Comparison of ENCODE assay signal across 8 cellular contexts in genomic region chr20:54649511-54649962, GRCh38.
A peak's percentile ranks its signal among the peaks of the same experiment; 100 is the strongest.
DNase-seq lines count a peak whose midpoint lies in the region; ATAC-seq and TF ChIP-seq lines count a peak whose summit lies in the region.

No MANE protein-coding gene starts in this region.

- no peak overlapping the region for H3K27ac ChIP-seq in CD8-positive, alpha-beta T cell (ENCODE audit: low read depth, low read length)
- H3K27ac ChIP-seq in heart left ventricle (no peak overlapping the region), psoas muscle (no peak overlapping the region)

- CTCF ChIA-PET in CD8-positive, alpha-beta T cell (lab: Charles Lee), result interaction anchor here (0.8 kb wide), 1 partner anchor 529 kb away, joined by 3 read pairs; no protein-coding TSS in a partner anchor

- POLR2A ChIA-PET in CD8-positive, alpha-beta T cell (lab: Charles Lee), result no interaction called here

- no peaks in the 10 kb centered on the region for H3K36me3 ChIP-seq in CD8-positive, alpha-beta T cell (ENCODE audit: insufficient read depth, low read length)
- no peaks in the 10 kb centered on the region for H3K36me3 ChIP-seq in heart left ventricle
- H3K36me3 ChIP-seq in psoas muscle (ENCODE audit: insufficient read depth in 1 of 2, low read depth in 1 of 2), result no peaks in the 10 kb centered on the region

- H3K27me3 ChIP-seq in CD8-positive, alpha-beta T cell (ENCODE audit: insufficient read depth, low read length), result no peaks in the 10 kb centered on the region
- H3K27me3 ChIP-seq in heart left ventricle (no peaks in the 10 kb centered on the region), psoas muscle (ENCODE audit: insufficient read depth in 3 of 3, low read length in 2 of 3) (no peaks in the 10 kb centered on the region)

- WGBS in heart left ventricle, 4 donors, result 11 to 16% (median 12%) methylated on average over 8 of the region's 8 CpGs
- 9 to 19% (median 13%) methylated on average over 8 of the region's 8 CpGs for WGBS in psoas muscle, 3 donors

- peak; percentile 22 to 61 (median 37) for DNase-seq in CD8-positive, alpha-beta T cell
- DNase-seq in NB4 (ENCODE audit: low read depth) (peak; percentile 71), SK-N-DZ (ENCODE audit: low spot score) (peak; percentile 81), heart left ventricle (peak; percentile 56 to 81 (median 68)), psoas muscle (peak; percentile 67 to 80)
- peak; percentile 55 for DNase-seq in activated naive CD8-positive, alpha-beta T cell treated with anti-CD3 and anti-CD28 coated beads for 36 hours

- intact Hi-C loops in CD8-positive, alpha-beta T cell (cut with DNase I, micrococcal nuclease), result loop anchor here in 1 of 2 experiments (5.0 kb wide), 1 partner anchor 427 kb away; no protein-coding TSS in a partner anchor
- intact Hi-C loops in heart left ventricle (cut with DNase I), result loop anchor here in 9 of 10 donors (2.0 to 10.0 kb wide), 8 partner anchors 175 to 553 kb away; partner anchors contain the start of gene DOK5 (in 1 of the 9)
- intact Hi-C loops in psoas muscle (cut with DNase I), result loop anchor here (5.0 kb wide), 4 partner anchors 192 to 552 kb away; no protein-coding TSS in a partner anchor

- no peaks in the 10 kb centered on the region for H3K4me1 ChIP-seq in CD8-positive, alpha-beta T cell (ENCODE audit: insufficient read depth, low read length)
- H3K4me1 ChIP-seq in heart left ventricle (peaks cover 0 to 7% (median 0%) of the 10 kb centered on the region in 12 donors), psoas muscle (no peaks in the 10 kb centered on the region)

- peaks cover 9% of the 10 kb centered on the region for H3K27me3 Mint-ChIP-seq in CD8-positive, alpha-beta T cell (ENCODE audit: low read depth)
- peaks cover 12% of the 10 kb centered on the region for H3K27me3 Mint-ChIP-seq in activated naive CD8-positive, alpha-beta T cell treated with anti-CD3 and anti-CD28 coated beads for 36 hours

- H3K9me3 ChIP-seq in CD8-positive, alpha-beta T cell (ENCODE audit: low read length), result no peaks in the 10 kb centered on the region
- H3K9me3 ChIP-seq in heart left ventricle, result no peaks in the 10 kb centered on the region
- no peaks in the 10 kb centered on the region for H3K9me3 ChIP-seq in psoas muscle

- TF ChIP-seq CTCF in CD8-positive, alpha-beta T cell (IDR thresholded peaks at IDR 0.05), result peak; percentile 60
- peak; percentile 85 for TF ChIP-seq CTCF in NB4 (IDR thresholded peaks at IDR 0.05; ENCODE audit: low read depth, low read length)
- peak; percentile 64 to 87 (median 75) for TF ChIP-seq CTCF in heart left ventricle (IDR thresholded peaks at IDR 0.05)
- TF ChIP-seq CTCF in psoas muscle (IDR thresholded peaks at IDR 0.05), result peak; percentile 71

- no peaks in the 10 kb centered on the region for H3K36me3 Mint-ChIP-seq in CD8-positive, alpha-beta T cell
- H3K36me3 Mint-ChIP-seq in activated naive CD8-positive, alpha-beta T cell treated with anti-CD3 and anti-CD28 coated beads for 36 hours, result no peaks in the 10 kb centered on the region

- no peak overlapping the region for H3K27ac Mint-ChIP-seq in CD8-positive, alpha-beta T cell
- no peak overlapping the region for H3K27ac Mint-ChIP-seq in activated naive CD8-positive, alpha-beta T cell treated with anti-CD3 and anti-CD28 coated beads for 36 hours

- TF ChIP-seq POLR2A in NB4 (IDR thresholded peaks at IDR 0.05; ENCODE audit: extremely low read depth, insufficient read length) (no peak), heart left ventricle (IDR thresholded peaks at IDR 0.05) (no peak)

- no peak overlapping the region for H3K4me3 Mint-ChIP-seq in CD8-positive, alpha-beta T cell
- H3K4me3 Mint-ChIP-seq in activated naive CD8-positive, alpha-beta T cell treated with anti-CD3 and anti-CD28 coated beads for 36 hours, result no peak overlapping the region

- no peak overlapping the region for H3K4me3 ChIP-seq in CD8-positive, alpha-beta T cell (ENCODE audit: low read depth, low read length)
- H3K4me3 ChIP-seq in NB4 (ENCODE audit: low read depth, low read length) (no peak overlapping the region), heart left ventricle (no peak overlapping the region), psoas muscle (no peak overlapping the region)

- H3K4me1 Mint-ChIP-seq in CD8-positive, alpha-beta T cell (ENCODE audit: low read depth), result no peaks in the 10 kb centered on the region
- no peaks in the 10 kb centered on the region for H3K4me1 Mint-ChIP-seq in activated naive CD8-positive, alpha-beta T cell treated with anti-CD3 and anti-CD28 coated beads for 36 hours

- ATAC-seq in CD8-positive, alpha-beta T cell, result no peak
- ATAC-seq in GM21447 (IDR thresholded peaks at IDR 0.05; ENCODE audit: unreplicated experiment) (peak; percentile 76), heart left ventricle (peak in 3 of 4 donors; percentile 67 to 78 (median 74)), psoas muscle (peak; percentile 44 to 86 (median 68)), GM19324 (IDR thresholded peaks at IDR 0.05; ENCODE audit: low FRiP score, unreplicated experiment) (no peak)

- H3K9me3 Mint-ChIP-seq in CD8-positive, alpha-beta T cell, result no peaks in the 10 kb centered on the region
- H3K9me3 Mint-ChIP-seq in activated naive CD8-positive, alpha-beta T cell treated with anti-CD3 and anti-CD28 coated beads for 36 hours, result no peaks in the 10 kb centered on the region

Comparison
In these comparisons a context has a peak if more than half of its experiments do, and no peak if none do; other contexts are left out.
1. ATAC-seq: peak in GM21447 (single experiment), heart left ventricle (3 of 4) and psoas muscle (4 of 4); none in CD8-positive, alpha-beta T cell (single experiment) and GM19324 (single experiment).
2. Peak in every context shown above with its lines, with median percentiles within 50 percentile points of each other: DNase-seq and CTCF ChIP-seq.